1 cellular context compared by ENCODE assay signal in the genomic region with DNA sequence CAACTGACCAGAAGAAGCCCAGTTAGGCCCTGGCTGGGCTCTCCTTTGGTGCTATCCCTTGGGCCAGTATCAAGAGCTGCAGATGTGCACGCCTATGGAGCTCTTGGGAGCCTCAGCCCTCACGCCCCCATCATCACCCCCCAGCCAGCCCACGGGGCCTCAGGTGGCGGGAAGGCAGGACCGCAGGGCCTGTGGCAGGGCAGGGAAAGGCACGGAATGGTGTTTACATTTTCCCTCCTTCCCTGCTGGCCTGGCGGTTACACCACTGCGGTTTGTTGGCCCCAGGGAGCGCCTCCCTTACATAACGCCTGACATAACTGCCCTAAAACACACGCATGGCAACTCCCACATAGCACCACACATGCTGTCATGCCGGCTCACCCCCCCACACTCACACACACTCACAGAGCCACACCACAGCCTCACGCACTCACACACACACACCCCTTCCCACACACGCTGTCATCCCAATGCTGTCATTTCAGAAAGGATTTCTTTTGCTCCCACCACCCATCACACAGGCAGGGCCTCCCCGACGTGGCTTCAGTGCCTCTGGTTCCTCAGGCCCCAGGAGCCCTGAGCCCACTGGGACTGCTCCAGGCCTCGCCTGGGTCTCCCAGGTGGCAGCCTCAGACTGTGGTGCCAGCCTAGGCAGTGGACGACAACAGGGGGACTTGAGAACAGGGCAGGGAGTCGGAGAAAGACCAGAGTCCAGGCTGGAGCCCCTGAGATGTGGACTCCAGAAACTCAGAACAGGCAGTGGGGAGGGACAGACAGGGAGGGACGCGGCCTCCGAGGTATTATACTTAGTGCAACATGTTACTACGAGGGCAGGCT.
TF ChIP-seq lines count a peak whose summit lies in the region.

No MANE protein-coding gene starts in this region.

TF ChIP-seq in HepG2, 621 proteins besides CTCF, POLR2A, EP300 and RAD21 (continued from another document and continues in another):
- TF ChIP-seq ZNF784 (CRISPR knock-in tag; IDR thresholded peaks at IDR 0.05; ENCODE audit: borderline replicate concordance), result 0 out of 2 replicates have a peak, but pooled peaks have one; percentile 54
- peak; percentile 33; the same call in 1 of the 2 replicates for TF ChIP-seq CREB1 (IDR thresholded peaks at IDR 0.05)
- no peak for TF ChIP-seq CREB1 (CRISPR knock-in tag; IDR thresholded peaks at IDR 0.05)
- TF ChIP-seq ZNF761 (CRISPR knock-in tag; conservative IDR thresholded peaks at IDR 0.05), result peak; percentile 80; the same call in 1 of the 2 replicates
- TF ChIP-seq ZNF441 (CRISPR knock-in tag; IDR thresholded peaks at IDR 0.05; ENCODE audit: borderline replicate concordance), result peak; percentile 77; the same call in 1 of the 2 replicates
- no peak for TF ChIP-seq EHMT2 (IDR thresholded peaks at IDR 0.05; ENCODE audit: borderline replicate concordance, low read depth, low read length)
- peak; percentile 77 for TF ChIP-seq KMT2B (CRISPR knock-in tag; IDR thresholded peaks at IDR 0.05)
- TF ChIP-seq ZNF326 (CRISPR knock-in tag; IDR thresholded peaks at IDR 0.05; ENCODE audit: borderline replicate concordance), result no peak
- TF ChIP-seq MED8 (CRISPR knock-in tag; IDR thresholded peaks at IDR 0.05; ENCODE audit: insufficient replicate concordance), result no peak
- TF ChIP-seq PHB2 (IDR thresholded peaks at IDR 0.05; ENCODE audit: partially characterized antibody), result no peak
- TF ChIP-seq GLI4 (CRISPR knock-in tag; IDR thresholded peaks at IDR 0.05; ENCODE audit: borderline replicate concordance), result no peak
- TF ChIP-seq ZFP36L1 (CRISPR knock-in tag; IDR thresholded peaks at IDR 0.05), result no peak; the same call in none of the 2 replicates
- TF ChIP-seq THAP7 (CRISPR knock-in tag; IDR thresholded peaks at IDR 0.05), result peak; percentile 89
- TF ChIP-seq HOXA7 (CRISPR knock-in tag; IDR thresholded peaks at IDR 0.05), result no peak
- TF ChIP-seq MXD3 (CRISPR knock-in tag; IDR thresholded peaks at IDR 0.05), result peak; percentile 44; the same call in 1 of the 2 replicates
- TF ChIP-seq, protein P1, sequence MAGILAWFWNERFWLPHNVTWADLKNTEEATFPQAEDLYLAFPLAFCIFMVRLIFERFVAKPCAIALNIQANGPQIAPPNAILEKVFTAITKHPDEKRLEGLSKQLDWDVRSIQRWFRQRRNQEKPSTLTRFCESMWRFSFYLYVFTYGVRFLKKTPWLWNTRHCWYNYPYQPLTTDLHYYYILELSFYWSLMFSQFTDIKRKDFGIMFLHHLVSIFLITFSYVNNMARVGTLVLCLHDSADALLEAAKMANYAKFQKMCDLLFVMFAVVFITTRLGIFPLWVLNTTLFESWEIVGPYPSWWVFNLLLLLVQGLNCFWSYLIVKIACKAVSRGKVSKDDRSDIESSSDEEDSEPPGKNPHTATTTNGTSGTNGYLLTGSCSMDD (CRISPR knock-in tag; IDR thresholded peaks at IDR 0.05), result no peak; the same call in 1 of the 2 replicates
- TF ChIP-seq ELF4 (CRISPR knock-in tag; IDR thresholded peaks at IDR 0.05; ENCODE audit: borderline replicate concordance), result no peak
- TF ChIP-seq TARDBP (CRISPR knock-in tag; IDR thresholded peaks at IDR 0.05), result peak; percentile 77; the same call in 1 of the 2 replicates
- TF ChIP-seq ZNF737 (CRISPR knock-in tag; IDR thresholded peaks at IDR 0.05; ENCODE audit: borderline replicate concordance), result no peak
- TF ChIP-seq ZNF563 (CRISPR knock-in tag; IDR thresholded peaks at IDR 0.05), result peak; percentile 73; the same call in 1 of the 2 replicates
- TF ChIP-seq MEIS1 (CRISPR knock-in tag; IDR thresholded peaks at IDR 0.05; ENCODE audit: borderline replicate concordance), result peak; percentile 93; the same call in 1 of the 2 replicates
- peak; percentile 97 for TF ChIP-seq ZFX (CRISPR knock-in tag; IDR thresholded peaks at IDR 0.05; ENCODE audit: low read depth)
- TF ChIP-seq HMGA1 (CRISPR knock-in tag; conservative IDR thresholded peaks at IDR 0.05), result no peak
- TF ChIP-seq MAFF (IDR thresholded peaks at IDR 0.05; ENCODE audit: low read depth, low read length), result no peak
- TF ChIP-seq JARID2 (CRISPR knock-in tag; IDR thresholded peaks at IDR 0.05; ENCODE audit: insufficient replicate concordance), result no peak
- no peak for TF ChIP-seq KLF9 (CRISPR knock-in tag; IDR thresholded peaks at IDR 0.05; ENCODE audit: low read depth)
- no peak for TF ChIP-seq ZNF20 (CRISPR knock-in tag; IDR thresholded peaks at IDR 0.05)
- TF ChIP-seq SOX5 (CRISPR knock-in tag; IDR thresholded peaks at IDR 0.05; ENCODE audit: borderline replicate concordance), result peak; percentile 81; the same call in 1 of the 2 replicates
- TF ChIP-seq PRDM10 (CRISPR knock-in tag; IDR thresholded peaks at IDR 0.05; ENCODE audit: low read depth), result peak; percentile 46; the same call in 1 of the 2 replicates
- TF ChIP-seq, protein P2, sequence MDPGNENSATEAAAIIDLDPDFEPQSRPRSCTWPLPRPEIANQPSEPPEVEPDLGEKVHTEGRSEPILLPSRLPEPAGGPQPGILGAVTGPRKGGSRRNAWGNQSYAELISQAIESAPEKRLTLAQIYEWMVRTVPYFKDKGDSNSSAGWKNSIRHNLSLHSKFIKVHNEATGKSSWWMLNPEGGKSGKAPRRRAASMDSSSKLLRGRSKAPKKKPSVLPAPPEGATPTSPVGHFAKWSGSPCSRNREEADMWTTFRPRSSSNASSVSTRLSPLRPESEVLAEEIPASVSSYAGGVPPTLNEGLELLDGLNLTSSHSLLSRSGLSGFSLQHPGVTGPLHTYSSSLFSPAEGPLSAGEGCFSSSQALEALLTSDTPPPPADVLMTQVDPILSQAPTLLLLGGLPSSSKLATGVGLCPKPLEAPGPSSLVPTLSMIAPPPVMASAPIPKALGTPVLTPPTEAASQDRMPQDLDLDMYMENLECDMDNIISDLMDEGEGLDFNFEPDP (CRISPR knock-in tag; conservative IDR thresholded peaks at IDR 0.05), result peak; percentile 98
- TF ChIP-seq ZBTB42 (CRISPR knock-in tag; IDR thresholded peaks at IDR 0.05), result peak; percentile 55; the same call in 1 of the 2 replicates
- TF ChIP-seq, protein P3, sequence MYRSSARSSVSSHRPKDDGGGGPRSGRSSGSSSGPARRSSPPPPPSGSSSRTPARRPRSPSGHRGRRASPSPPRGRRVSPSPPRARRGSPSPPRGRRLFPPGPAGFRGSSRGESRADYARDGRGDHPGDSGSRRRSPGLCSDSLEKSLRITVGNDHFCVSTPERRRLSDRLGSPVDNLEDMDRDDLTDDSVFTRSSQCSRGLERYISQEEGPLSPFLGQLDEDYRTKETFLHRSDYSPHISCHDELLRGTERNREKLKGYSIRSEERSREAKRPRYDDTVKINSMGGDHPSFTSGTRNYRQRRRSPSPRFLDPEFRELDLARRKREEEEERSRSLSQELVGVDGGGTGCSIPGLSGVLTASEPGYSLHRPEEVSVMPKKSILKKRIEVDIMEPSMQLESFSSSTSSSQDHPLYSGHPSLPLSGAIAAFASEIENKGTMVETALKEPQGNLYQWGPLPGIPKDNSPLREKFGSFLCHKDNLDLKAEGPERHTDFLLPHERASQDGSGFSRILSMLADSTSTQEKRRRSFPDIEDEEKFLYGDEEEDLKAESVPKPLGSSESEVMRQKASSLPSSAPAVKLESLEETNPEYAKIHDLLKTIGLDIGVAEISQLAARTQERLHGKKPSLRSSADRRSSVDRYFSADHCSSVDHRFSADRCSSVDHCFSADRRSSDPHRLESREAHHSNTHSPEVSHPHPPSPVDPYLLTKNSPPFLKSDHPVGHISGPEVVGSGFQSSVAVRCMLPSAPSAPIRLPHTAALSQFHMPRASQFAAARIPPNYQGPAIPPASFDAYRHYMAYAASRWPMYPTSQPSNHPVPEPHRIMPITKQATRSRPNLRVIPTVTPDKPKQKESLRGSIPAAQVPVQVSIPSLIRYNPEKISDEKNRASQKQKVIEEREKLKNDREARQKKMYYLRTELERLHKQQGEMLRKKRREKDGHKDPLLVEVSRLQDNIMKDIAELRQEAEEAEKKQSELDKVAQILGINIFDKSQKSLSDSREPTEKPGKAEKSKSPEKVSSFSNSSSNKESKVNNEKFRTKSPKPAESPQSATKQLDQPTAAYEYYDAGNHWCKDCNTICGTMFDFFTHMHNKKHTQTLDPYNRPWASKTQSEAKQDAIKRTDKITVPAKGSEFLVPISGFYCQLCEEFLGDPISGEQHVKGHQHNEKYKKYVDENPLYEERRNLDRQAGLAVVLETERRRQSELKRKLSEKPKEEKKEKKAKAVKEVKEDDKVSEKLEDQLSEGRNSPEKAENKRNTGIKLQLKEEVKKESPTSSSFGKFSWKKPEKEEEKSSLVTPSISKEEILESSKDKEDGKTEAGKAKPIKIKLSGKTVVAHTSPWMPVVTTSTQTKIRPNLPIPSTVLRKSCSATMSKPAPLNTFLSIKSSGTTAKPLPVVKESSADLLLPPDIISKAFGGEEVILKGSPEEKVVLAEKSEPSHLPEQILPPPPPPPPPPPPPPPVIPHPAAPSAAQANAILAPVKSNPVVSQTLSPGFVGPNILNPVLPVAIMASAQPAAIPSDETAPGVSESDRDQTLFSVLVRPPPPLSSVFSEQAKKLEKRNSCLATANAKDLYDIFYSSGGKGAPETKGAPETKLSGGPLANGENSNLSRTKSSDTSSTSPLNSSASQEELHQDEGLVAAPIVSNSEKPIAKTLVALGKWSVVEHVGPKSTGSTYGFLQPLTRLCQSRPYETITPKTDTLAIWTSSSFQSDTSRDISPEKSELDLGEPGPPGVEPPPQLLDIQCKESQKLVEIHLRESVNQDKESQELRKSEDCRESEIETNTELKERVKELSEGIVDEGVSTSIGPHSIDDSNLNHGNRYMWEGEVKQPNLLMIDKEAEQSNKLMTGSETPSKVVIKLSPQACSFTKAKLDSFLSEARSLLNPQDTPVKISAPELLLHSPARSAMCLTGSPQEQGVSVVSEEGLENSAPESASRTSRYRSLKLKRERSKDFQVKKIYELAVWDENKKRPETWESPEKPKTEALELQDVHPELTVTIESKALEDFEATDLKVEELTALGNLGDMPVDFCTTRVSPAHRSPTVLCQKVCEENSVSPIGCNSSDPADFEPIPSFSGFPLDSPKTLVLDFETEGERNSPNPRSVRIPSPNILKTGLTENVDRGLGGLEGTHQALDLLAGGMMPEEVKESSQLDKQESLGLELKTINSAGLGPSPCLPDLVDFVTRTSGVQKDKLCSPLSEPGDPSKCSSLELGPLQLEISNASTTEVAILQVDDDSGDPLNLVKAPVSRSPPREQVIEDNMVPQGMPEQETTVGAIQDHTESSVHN (CRISPR knock-in tag; IDR thresholded peaks at IDR 0.05), result peak; percentile 68
- peak; percentile 87; the same call in 1 of the 2 replicates for TF ChIP-seq RXRA (CRISPR knock-in tag; IDR thresholded peaks at IDR 0.05)
- TF ChIP-seq MTF2 (CRISPR knock-in tag; IDR thresholded peaks at IDR 0.05; ENCODE audit: borderline replicate concordance), result no peak; the same call in 1 of the 2 replicates
- TF ChIP-seq MAZ (IDR thresholded peaks at IDR 0.05; ENCODE audit: borderline replicate concordance, low read depth, low read length), result no peak
- peak; percentile 81 for TF ChIP-seq MAZ (CRISPR knock-in tag; IDR thresholded peaks at IDR 0.05; ENCODE audit: low read depth)
- no peak for TF ChIP-seq ZNF879 (CRISPR knock-in tag; IDR thresholded peaks at IDR 0.05)
- TF ChIP-seq RXRB (CRISPR knock-in tag; IDR thresholded peaks at IDR 0.05; ENCODE audit: borderline replicate concordance), result peak; percentile 93
- TF ChIP-seq, protein P4, sequence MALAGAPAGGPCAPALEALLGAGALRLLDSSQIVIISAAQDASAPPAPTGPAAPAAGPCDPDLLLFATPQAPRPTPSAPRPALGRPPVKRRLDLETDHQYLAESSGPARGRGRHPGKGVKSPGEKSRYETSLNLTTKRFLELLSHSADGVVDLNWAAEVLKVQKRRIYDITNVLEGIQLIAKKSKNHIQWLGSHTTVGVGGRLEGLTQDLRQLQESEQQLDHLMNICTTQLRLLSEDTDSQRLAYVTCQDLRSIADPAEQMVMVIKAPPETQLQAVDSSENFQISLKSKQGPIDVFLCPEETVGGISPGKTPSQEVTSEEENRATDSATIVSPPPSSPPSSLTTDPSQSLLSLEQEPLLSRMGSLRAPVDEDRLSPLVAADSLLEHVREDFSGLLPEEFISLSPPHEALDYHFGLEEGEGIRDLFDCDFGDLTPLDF (CRISPR knock-in tag; IDR thresholded peaks at IDR 0.05), result 0 out of 2 replicates have a peak, but pooled peaks have one; percentile 66
- peak; percentile 88; the same call in 1 of the 2 replicates for TF ChIP-seq ZFP41 (CRISPR knock-in tag; IDR thresholded peaks at IDR 0.05; ENCODE audit: borderline replicate concordance)
